29 cellular contexts compared by ENCODE assay signal in the genomic region with DNA sequence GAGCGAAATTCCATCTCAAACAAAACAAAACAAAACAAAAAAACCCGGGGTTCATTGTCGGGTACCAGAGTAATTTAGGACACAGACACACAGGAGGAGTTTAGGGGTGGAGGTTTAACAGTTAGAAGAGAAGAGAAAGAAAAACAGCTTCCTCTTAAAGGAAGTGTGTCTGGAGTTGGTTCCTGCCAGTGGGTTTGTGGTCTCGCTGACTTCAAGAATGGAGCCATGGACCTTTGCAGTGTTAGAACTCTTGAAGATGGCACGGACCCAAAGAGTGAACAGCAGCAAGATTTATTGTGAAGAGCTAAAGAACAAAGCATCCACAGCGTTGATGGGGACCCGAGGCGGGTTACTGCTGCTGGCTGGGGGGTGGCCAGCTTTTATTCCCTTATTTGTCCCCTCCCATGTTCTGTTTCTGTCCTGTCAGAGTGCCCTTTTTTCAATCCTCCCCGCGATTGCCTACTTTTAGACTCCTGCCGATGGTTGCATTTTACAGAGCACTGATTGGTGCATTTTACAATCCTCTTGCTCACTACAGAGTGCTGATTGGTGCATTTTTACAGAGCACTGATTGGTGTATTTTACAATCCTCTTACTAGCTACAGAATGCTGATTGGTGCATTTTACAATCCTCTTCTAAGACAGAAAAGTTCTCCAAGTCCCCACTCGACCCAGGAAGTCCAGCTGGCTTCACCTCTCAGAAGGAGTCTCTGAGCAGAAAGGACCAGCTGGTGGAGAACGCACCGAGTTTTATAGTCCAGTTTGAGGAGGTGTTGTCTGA. TPM values are rescaled to one million over a fixed set of nuclear protein-coding genes. Genes with fewer than 3 reads are reported as not detected.
DNase-seq lines count a peak whose midpoint lies in the region; ATAC-seq, FAIRE-seq and TF ChIP-seq lines count a peak whose summit lies in the region.
"Had no signal": no experiment of that assay in that cellular context is flagged by ENCODE, and none has a peak within 500 bp of the region (broad histone marks: within the 10 kb centered on the region; RNA-seq: fewer than 3 reads in every experiment).

No MANE protein-coding gene starts in this region.

- H3K9me3 ChIP-seq in A549 = no peaks in the 10 kb centered on the region
- peaks cover 26% of the 10 kb centered on the region for H3K9me3 ChIP-seq in BLaER1
- no peaks in the 10 kb centered on the region for H3K9me3 ChIP-seq in Caco-2
- H3K9me3 ChIP-seq: esophagus muscularis mucosa, prostate gland, sigmoid colon, SK-N-SH had no signal

- CTCF ChIA-PET in A549 (lab: Yijun Ruan, JAX) = interaction anchor here (0.6 to 1.2 kb wide), 3 partner anchors 14 to 27 kb away, joined by 3 to 4 read pairs (median 3); no protein-coding TSS in a partner anchor
- CTCF ChIA-PET in Caco-2 (lab: Charles Lee) = no interaction called here

- H3K36me3 Mint-ChIP-seq in dendritic cell treated with granulocyte-macrophage colony-stimulating factor and Interleukin-4, amounts not matched to agents 40 ng/mL and 50 ng/mL, for 4 days (ENCODE audit: low read depth) = no peaks in the 10 kb centered on the region
- peaks cover 5% of the 10 kb centered on the region for H3K36me3 Mint-ChIP-seq in Caco-2 (ENCODE audit: insufficient read depth, unreplicated experiment)
- H3K36me3 Mint-ChIP-seq in activated T-helper 2 cell treated with anti-CD3 and anti-CD28 coated beads, Interferon-gamma antibody, Interleukin-2, Interleukin-4, amounts not matched to agents 10 μg/mL and 5 μg/mL and 100 μg/mL, durations not matched to agents 14 hours and 24 hours and 36 hours (ENCODE audit: low read depth) = peaks cover 3% of the 10 kb centered on the region

- no TSS peak for BruUV-seq in Caco-2 (replicated peaks; lab: Mats Ljungman, UMichigan)

- peaks cover 24% of the 10 kb centered on the region for H3K4me1 Mint-ChIP-seq in dendritic cell treated with granulocyte-macrophage colony-stimulating factor and Interleukin-4, amounts not matched to agents 40 ng/mL and 50 ng/mL, for 4 days (ENCODE audit: low read depth)
- H3K4me1 Mint-ChIP-seq in Caco-2 (ENCODE audit: low read depth, unreplicated experiment) = peaks cover 6% of the 10 kb centered on the region
- H3K4me1 Mint-ChIP-seq in activated T-helper 2 cell treated with anti-CD3 and anti-CD28 coated beads, Interferon-gamma antibody, Interleukin-2, Interleukin-4, amounts not matched to agents 10 μg/mL and 5 μg/mL and 100 μg/mL, durations not matched to agents 14 hours and 24 hours and 36 hours (ENCODE audit: low read depth) = peaks cover 14% of the 10 kb centered on the region

- POLR2A ChIA-PET in A549 (lab: Yijun Ruan, JAX) (no interaction called here), Caco-2 (lab: Charles Lee) (no interaction called here)

- FAIRE-seq in A549 (lab: Jason Lieb, UNC) = no peak
- FAIRE-seq: astrocyte had no signal

- peaks cover 8% of the 10 kb centered on the region; the same call in 2 of the 3 replicates for H3K4me1 ChIP-seq in A549
- peaks cover 11% of the 10 kb centered on the region for H3K4me1 ChIP-seq in BLaER1
- peaks cover 13% of the 10 kb centered on the region; the same call in 1 of the 2 replicates for H3K4me1 ChIP-seq in Caco-2
- H3K4me1 ChIP-seq: prostate gland had no signal

- TF ChIP-seq POLR2A in A549 (IDR thresholded peaks at IDR 0.05; ENCODE audit: low read length) = no peak

- peaks cover 16% of the 10 kb centered on the region for H3K27me3 Mint-ChIP-seq in dendritic cell treated with granulocyte-macrophage colony-stimulating factor and Interleukin-4, amounts not matched to agents 40 ng/mL and 50 ng/mL, for 4 days
- no peaks in the 10 kb centered on the region for H3K27me3 Mint-ChIP-seq in Caco-2 (ENCODE audit: insufficient read depth, unreplicated experiment)
- peaks cover 16% of the 10 kb centered on the region for H3K27me3 Mint-ChIP-seq in activated T-helper 2 cell treated with anti-CD3 and anti-CD28 coated beads, Interferon-gamma antibody, Interleukin-2, Interleukin-4, amounts not matched to agents 10 μg/mL and 5 μg/mL and 100 μg/mL, durations not matched to agents 14 hours and 24 hours and 36 hours (ENCODE audit: low read depth)
- H3K27me3 Mint-ChIP-seq: IgD-negative memory B cell had no signal

- no peak for TF ChIP-seq EP300 in A549 (IDR thresholded peaks at IDR 0.05)

- ATAC-seq in A549 = no peak
- no peak for ATAC-seq in HG03159 (IDR thresholded peaks at IDR 0.05; ENCODE audit: unreplicated experiment)
- ATAC-seq: left cardiac atrium had no signal

- no peak for TF ChIP-seq RAD21 in A549 (conservative IDR thresholded peaks at IDR 0.05 in 1 of 2, IDR thresholded peaks at IDR 0.05 in 1 of 2)

- H3K4me3 Mint-ChIP-seq in dendritic cell treated with granulocyte-macrophage colony-stimulating factor and Interleukin-4, amounts not matched to agents 40 ng/mL and 50 ng/mL, for 4 days = peak overlapping the region; percentile 58
- H3K4me3 Mint-ChIP-seq in Caco-2 (ENCODE audit: unreplicated experiment) = no peak overlapping the region
- no peak overlapping the region for H3K4me3 Mint-ChIP-seq in activated T-helper 2 cell treated with anti-CD3 and anti-CD28 coated beads, Interferon-gamma antibody, Interleukin-2, Interleukin-4, amounts not matched to agents 10 μg/mL and 5 μg/mL and 100 μg/mL, durations not matched to agents 14 hours and 24 hours and 36 hours (ENCODE audit: low read depth)
- H3K4me3 Mint-ChIP-seq: CD4-positive, CD25-positive, alpha-beta regulatory T cell; endodermal cell had no signal

- intact Hi-C loops in dendritic cell treated with granulocyte-macrophage colony-stimulating factor and Interleukin-4, amounts not matched to agents 40 ng/mL and 50 ng/mL, for 4 days (cut with micrococcal nuclease) = no loop called here
- intact Hi-C loops in Caco-2 (cut with micrococcal nuclease; ENCODE audit: unreplicated experiment) = loop anchor here (2.0 kb wide), 1 partner anchor 29 kb away; a partner anchor contains a TSS
- intact Hi-C loops in activated T-helper 2 cell treated with anti-CD3 and anti-CD28 coated beads, Interferon-gamma antibody, Interleukin-2, Interleukin-4, amounts not matched to agents 10 μg/mL and 5 μg/mL and 100 μg/mL, durations not matched to agents 14 hours and 24 hours and 36 hours (cut with micrococcal nuclease) = no loop called here

- H3K4me2 ChIP-seq in A549 = no peak overlapping the region
- H3K4me2 ChIP-seq in BLaER1 = peak overlapping the region; percentile 62
- H3K4me2 ChIP-seq: SK-N-SH had no signal

- H3K27ac ChIP-seq in A549 (no peak overlapping the region), BLaER1 (peak overlapping the region; percentile 27; the same call in 1 of the 2 replicates)
- H3K27ac ChIP-seq: esophagus muscularis mucosa, GM23248, prostate gland, sigmoid colon, WERI-Rb-1 had no signal

- no peaks in the 10 kb centered on the region for H3K36me3 ChIP-seq in BLaER1
- no peaks in the 10 kb centered on the region for H3K36me3 ChIP-seq in Caco-2 (ENCODE audit: control insufficient read depth, insufficient read depth, low read length)
- H3K36me3 ChIP-seq: esophagus muscularis mucosa, prostate gland, sigmoid colon, WERI-Rb-1 had no signal

- peaks cover 12% of the 10 kb centered on the region for H3K9me3 Mint-ChIP-seq in dendritic cell treated with granulocyte-macrophage colony-stimulating factor and Interleukin-4, amounts not matched to agents 40 ng/mL and 50 ng/mL, for 4 days
- H3K9me3 Mint-ChIP-seq in Caco-2 (ENCODE audit: unreplicated experiment) = no peaks in the 10 kb centered on the region
- peaks cover 22% of the 10 kb centered on the region for H3K9me3 Mint-ChIP-seq in activated T-helper 2 cell treated with anti-CD3 and anti-CD28 coated beads, Interferon-gamma antibody, Interleukin-2, Interleukin-4, amounts not matched to agents 10 μg/mL and 5 μg/mL and 100 μg/mL, durations not matched to agents 14 hours and 24 hours and 36 hours

- no peaks in the 10 kb centered on the region for H3K27me3 ChIP-seq in BLaER1
- no peaks in the 10 kb centered on the region for H3K27me3 ChIP-seq in Caco-2 (replicated peaks; ENCODE audit: control insufficient read depth, insufficient read depth, low read length)
- H3K27me3 ChIP-seq: esophagus muscularis mucosa, sigmoid colon had no signal

- no peak overlapping the region for H3K4me3 ChIP-seq in A549
- H3K4me3 ChIP-seq in BLaER1 = no peak overlapping the region
- H3K4me3 ChIP-seq in Caco-2 (ENCODE audit: low read depth, low read length) = no peak overlapping the region
- H3K4me3 ChIP-seq: esophagus muscularis mucosa, GM23248, prostate gland, sigmoid colon had no signal

- TF ChIP-seq CTCF in A549 (IDR thresholded peaks at IDR 0.05) (no peak), Caco-2 (IDR thresholded peaks at IDR 0.05; ENCODE audit: insufficient read depth in 1 of 2, low read depth in 1 of 2, low read length in 1 of 2, severe bottlenecking in 1 of 2, unreplicated experiment in 1 of 2) (no peak)

- WGBS in A549 (ENCODE audit: missing lambda C conversion rate) = 90% methylated on average over 14 of the region's 14 CpGs

- H3K27ac Mint-ChIP-seq in dendritic cell treated with granulocyte-macrophage colony-stimulating factor and Interleukin-4, amounts not matched to agents 40 ng/mL and 50 ng/mL, for 4 days = no peak overlapping the region
- H3K27ac Mint-ChIP-seq in Caco-2 (ENCODE audit: unreplicated experiment) = no peak overlapping the region
- no peak overlapping the region for H3K27ac Mint-ChIP-seq in activated T-helper 2 cell treated with anti-CD3 and anti-CD28 coated beads, Interferon-gamma antibody, Interleukin-2, Interleukin-4, amounts not matched to agents 10 μg/mL and 5 μg/mL and 100 μg/mL, durations not matched to agents 14 hours and 24 hours and 36 hours
- H3K27ac Mint-ChIP-seq: endodermal cell had no signal

- no peaks in the 10 kb centered on the region for H4K20me1 ChIP-seq in BLaER1

- H3K9ac ChIP-seq in BLaER1 = no peak overlapping the region
- H3K9ac ChIP-seq: GM23248, SK-N-SH had no signal

- DNase-seq in A549 (ENCODE audit: low read depth in 1 of 2, low spot score in 1 of 2) = no peak
- peak; percentile 56 for DNase-seq in KG1 (lab: John Stamatoyannopoulos, UW)
- DNase-seq in HCEC 1CT = no peak
- no peak for DNase-seq in Caco-2
- no peak for DNase-seq in activated T-helper 2 cell treated with anti-CD3 and anti-CD28 coated beads, Interferon-gamma antibody, Interleukin-2, Interleukin-4, amounts not matched to agents 10 μg/mL and 5 μg/mL and 100 μg/mL, durations not matched to agents 14 hours and 24 hours and 36 hours (ENCODE audit: low spot score)
- DNase-seq: activated CD4-positive, alpha-beta T cell treated with anti-CD3 and anti-CD28 coated beads, Interleukin-2, amount 50 U/mL, for 4 hours; activated CD8-positive, alpha-beta memory T cell treated with anti-CD3 and anti-CD28 coated beads, Interleukin-2, amount 50 U/mL, for 4 hours; caudate nucleus; CD4-positive, CD25-positive, alpha-beta regulatory T cell; cortex of kidney; endodermal cell; foreskin melanocyte; GM23248; left cardiac atrium; MM.1S; NCI-H1436 treated with DMSO at 0.1 percent for 48 hours; NCI-H2107; sigmoid colon; SK-N-SH; stimulated activated naive CD4-positive, alpha-beta T cell treated with Interleukin-2 at 50 U/mL for 16 hours; WERI-Rb-1 had no signal

RNA-seq across cellular contexts. Expression of a gene that starts 28.7 kb away (rescaled TPM):
- polyA plus RNA-seq in A549 (2011; rRNA removed) (23.4 and 23.7 TPM in 2 replicates), A549 (2017; fragmentation: RNase III; extraction: RNeasy Plus Mini Kit Qiagen cat#74134 plus additional on column Dnase treatment) (7.1 to 8.8 TPM (median 7.1 TPM) in 3 replicates)
- 5.2 and 6.4 TPM in 2 replicates for polyA plus RNA-seq in A549 (2012; cell fraction: cytosol; rRNA removed)
- polyA plus RNA-seq in A549 (2012; cell fraction: nucleus; rRNA removed) = 5.4 and 6.7 TPM in 2 replicates
- 20.1 TPM in 2 replicates for polyA minus RNA-seq in A549 (2011; rRNA and poly(A)+ RNA removed)
- 31.6 and 32.0 TPM in 2 replicates for total RNA-seq in Caco-2 (2022)
- total RNA-seq in activated T-helper 2 cell treated with anti-CD3 and anti-CD28 coated beads, Interferon-gamma antibody, Interleukin-2, Interleukin-4, amounts not matched to agents 10 μg/mL and 5 μg/mL and 100 μg/mL, durations not matched to agents 14 hours and 24 hours and 36 hours = not detected in 2 replicates
- total RNA-seq: CD4-positive, CD25-positive, alpha-beta regulatory T cell; T-helper 2 cell treated with Interferon-gamma antibody and Interleukin-4, amounts not matched to agents 100 ng/mL and 5 ng/mL, for 36 hours had no signal

Comparison
In these comparisons a context has a peak if more than half of its experiments do, and no peak if none do; other contexts are left out.
1. RNA of a gene that starts 28.7 kb away (total RNA-seq): 31.6 to 32.0 TPM in Caco-2; not detected in activated T-helper 2 cell treated with anti-CD3 and anti-CD28 coated beads, Interferon-gamma antibody, Interleukin-2, Interleukin-4, amounts not matched to agents 10 μg/mL and 5 μg/mL and 100 μg/mL, durations not matched to agents 14 hours and 24 hours and 36 hours; every median in the first group is over 10 times any median in the second.